1 cellular context compared by ENCODE assay signal in the genomic region with DNA sequence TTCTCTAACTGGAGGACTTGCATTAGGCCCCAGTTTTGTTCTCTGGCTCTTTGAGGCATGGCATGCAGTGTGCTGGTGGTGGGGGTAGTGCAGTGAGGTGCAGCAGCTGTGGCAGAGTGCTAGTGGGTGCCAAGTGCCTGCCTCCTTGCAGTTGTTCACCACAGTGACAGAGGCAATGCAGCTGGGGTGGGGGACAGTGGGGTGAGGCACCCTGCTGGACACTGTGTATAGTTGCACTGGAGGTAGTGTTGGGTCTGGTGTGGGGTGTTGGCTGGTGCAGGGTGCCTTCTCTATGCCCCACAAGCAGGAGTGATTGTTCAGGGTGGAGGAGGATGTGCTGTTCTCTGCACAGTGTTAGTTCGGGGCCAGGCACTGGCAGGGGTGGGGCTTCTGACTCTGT.
TF ChIP-seq lines count a peak whose summit lies in the region.

No MANE protein-coding gene starts in this region.

TF ChIP-seq in K562, 482 proteins besides CTCF, POLR2A, EP300 and RAD21:
- TF ChIP-seq, protein P1, sequence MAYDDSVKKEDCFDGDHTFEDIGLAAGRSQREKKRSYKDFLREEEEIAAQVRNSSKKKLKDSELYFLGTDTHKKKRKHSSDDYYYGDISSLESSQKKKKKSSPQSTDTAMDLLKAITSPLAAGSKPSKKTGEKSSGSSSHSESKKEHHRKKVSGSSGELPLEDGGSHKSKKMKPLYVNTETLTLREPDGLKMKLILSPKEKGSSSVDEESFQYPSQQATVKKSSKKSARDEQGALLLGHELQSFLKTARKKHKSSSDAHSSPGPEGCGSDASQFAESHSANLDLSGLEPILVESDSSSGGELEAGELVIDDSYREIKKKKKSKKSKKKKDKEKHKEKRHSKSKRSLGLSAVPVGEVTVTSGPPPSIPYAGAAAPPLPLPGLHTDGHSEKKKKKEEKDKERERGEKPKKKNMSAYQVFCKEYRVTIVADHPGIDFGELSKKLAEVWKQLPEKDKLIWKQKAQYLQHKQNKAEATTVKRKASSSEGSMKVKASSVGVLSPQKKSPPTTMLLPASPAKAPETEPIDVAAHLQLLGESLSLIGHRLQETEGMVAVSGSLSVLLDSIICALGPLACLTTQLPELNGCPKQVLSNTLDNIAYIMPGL (CRISPR knock-in tag; IDR thresholded peaks at IDR 0.05) = no peak
- no peak for TF ChIP-seq ZNF551 (CRISPR knock-in tag; IDR thresholded peaks at IDR 0.05)
- 0 out of 2 replicates have a peak, but pooled peaks have one; percentile 32 for TF ChIP-seq SMC3 (conservative IDR thresholded peaks at IDR 0.05; ENCODE audit: insufficient read depth, low read depth, low read length)
- TF ChIP-seq RB1 (IDR thresholded peaks at IDR 0.05; ENCODE audit: low read depth) = 0 out of 2 replicates have a peak, but pooled peaks have one; percentile 15
- no peak for TF ChIP-seq ZNF324 (CRISPR knock-in tag; IDR thresholded peaks at IDR 0.05)
- 0 out of 2 replicates have a peak, but pooled peaks have one; percentile 44 for TF ChIP-seq ZNF143 (CRISPR knock-in tag; IDR thresholded peaks at IDR 0.05)
- 0 out of 2 replicates have a peak, but pooled peaks have one; percentile 38 for TF ChIP-seq USF1 (CRISPR knock-in tag; IDR thresholded peaks at IDR 0.05)
- TF ChIP-seq RBM17 (IDR thresholded peaks at IDR 0.05; ENCODE audit: borderline replicate concordance, low read depth, low read length) = no peak
- 0 out of 2 replicates have a peak, but pooled peaks have one; percentile 12 for TF ChIP-seq CEBPG (CRISPR knock-in tag; IDR thresholded peaks at IDR 0.05)
- TF ChIP-seq CEBPG (tag; conservative IDR thresholded peaks at IDR 0.05 in 1 of 2, IDR thresholded peaks at IDR 0.05 in 1 of 2) = no peak
- TF ChIP-seq C11orf30 (IDR thresholded peaks at IDR 0.05; ENCODE audit: low read depth) = no peak
- TF ChIP-seq ZBTB9 (CRISPR knock-in tag; IDR thresholded peaks at IDR 0.05) = no peak
- TF ChIP-seq GTF2F1 (IDR thresholded peaks at IDR 0.05; ENCODE audit: low read depth, low read length) = no peak
- no peak for TF ChIP-seq ZNF197 (CRISPR knock-in tag; IDR thresholded peaks at IDR 0.05; ENCODE audit: low read depth)
